1 cellular context compared by ENCODE assay signal in genomic region chr3:185865277-185865676, GRCh38.
TF ChIP-seq lines count a peak whose summit lies in the region.

No MANE protein-coding gene starts in this region.

TF ChIP-seq in H1, 55 proteins besides CTCF, POLR2A, EP300 and RAD21:
- TF ChIP-seq EGR1 (IDR thresholded peaks at IDR 0.05; ENCODE audit: borderline replicate concordance, low read depth, low read length) (no peak), MAX (IDR thresholded peaks at IDR 0.05) (no peak), CHD1 (IDR thresholded peaks at IDR 0.05; ENCODE audit: low read depth, low read length) (no peak), SIN3A (conservative IDR thresholded peaks at IDR 0.05 in 1 of 2, IDR thresholded peaks at IDR 0.05 in 1 of 2; ENCODE audit: low read depth in 1 of 2, low read length in 2 of 2) (no peak), CEBPB (IDR thresholded peaks at IDR 0.05; ENCODE audit: low read depth, low read length) (no peak), SAP30 (IDR thresholded peaks at IDR 0.05; ENCODE audit: insufficient read depth, insufficient replicate concordance, low read length) (no peak), SRF (IDR thresholded peaks at IDR 0.05; ENCODE audit: low read depth, low read length) (no peak), SP4 (IDR thresholded peaks at IDR 0.05; ENCODE audit: low read length) (no peak), JUND (IDR thresholded peaks at IDR 0.05; ENCODE audit: low read length) (no peak), CTBP2 (IDR thresholded peaks at IDR 0.05; ENCODE audit: borderline replicate concordance, insufficient read depth, insufficient read length, low read length) (no peak), RFX5 (IDR thresholded peaks at IDR 0.05; ENCODE audit: borderline replicate concordance, low read depth, low read length) (no peak), GTF2F1 (IDR thresholded peaks at IDR 0.05; ENCODE audit: borderline replicate concordance, low read depth, low read length) (no peak)
